Comparison of ENCODE assay signal across 19 cellular contexts in genomic region chr5:100469780-100470179, GRCh38.
DNase-seq lines count a peak whose midpoint lies in the region; ATAC-seq, FAIRE-seq and TF ChIP-seq lines count a peak whose summit lies in the region.
"Had no signal": no experiment of that assay in that cellular context is flagged by ENCODE, and none has a peak within 500 bp of the region (broad histone marks: within the 10 kb centered on the region; RNA-seq: fewer than 3 reads in every experiment).

No MANE protein-coding gene starts in this region.

- ATAC-seq in GM18517 (IDR thresholded peaks at IDR 0.05; ENCODE audit: unreplicated experiment) (peak; percentile 88), GM21423 (IDR thresholded peaks at IDR 0.05; ENCODE audit: unreplicated experiment) (peak; percentile 98), HG02981 (IDR thresholded peaks at IDR 0.05; ENCODE audit: unreplicated experiment) (peak; percentile 99), upper lobe of right lung (no peak)
- ATAC-seq: K562 had no signal

- intact Hi-C loops in upper lobe of right lung (cut with DNase I) = no loop called here

- H3K27me3 ChIP-seq in upper lobe of right lung = no peaks in the 10 kb centered on the region
- H3K27me3 ChIP-seq: BLaER1 treated with 17β-estradiol and CSF1 and Interleukin-3, amounts not matched to agents 10 nM and 100 nM had no signal

- H3K4me3 ChIP-seq in upper lobe of right lung = no peak overlapping the region
- H3K4me3 ChIP-seq: BLaER1 treated with 17β-estradiol and CSF1 and Interleukin-3, amounts not matched to agents 10 nM and 100 nM; HAP-1; K562 had no signal

- H3K9me3 ChIP-seq in upper lobe of right lung = no peaks in the 10 kb centered on the region
- H3K9me3 ChIP-seq: BLaER1 treated with 17β-estradiol and CSF1 and Interleukin-3, amounts not matched to agents 10 nM and 100 nM; HAP-1 had no signal

- no peak for FAIRE-seq in urothelium cell line (lab: Jason Lieb, UNC)
- FAIRE-seq: K562 had no signal

- no peak overlapping the region for H3K27ac ChIP-seq in upper lobe of right lung
- H3K27ac ChIP-seq: BLaER1 treated with 17β-estradiol and CSF1 and Interleukin-3, amounts not matched to agents 10 nM and 100 nM; WERI-Rb-1 had no signal

- TF ChIP-seq CTCF in upper lobe of right lung (IDR thresholded peaks at IDR 0.05) = no peak

- peak; percentile 77 for DNase-seq in MV-4-11 (lab: John Stamatoyannopoulos, UW)
- DNase-seq in activated CD8-positive, alpha-beta memory T cell treated with anti-CD3 and anti-CD28 coated beads, Interleukin-2, amount 50 U/mL, for 48 hours = no peak
- no peak for DNase-seq in AG20443 (ENCODE audit: low spot score)
- no peak for DNase-seq in urothelium cell line (ENCODE audit: low spot score)
- no peak for DNase-seq in upper lobe of right lung
- DNase-seq: anterior cingulate cortex; endodermal cell; GF-D8; head of caudate nucleus; NCI-H2081 treated with DMSO at 0.1 percent for 48 hours; posterior cingulate gyrus; stimulated activated CD4-positive, alpha-beta T cell treated with anti-CD3 and anti-CD28 coated beads, Interleukin-1b, Interleukin-23, amount 100 ng/mL, for 48 hours; WERI-Rb-1 had no signal

- H3K4me1 ChIP-seq in upper lobe of right lung = no peaks in the 10 kb centered on the region
- H3K4me1 ChIP-seq: HAP-1 had no signal

- H3K36me3 ChIP-seq in upper lobe of right lung = no peaks in the 10 kb centered on the region
- H3K36me3 ChIP-seq: BLaER1 treated with 17β-estradiol and CSF1 and Interleukin-3, amounts not matched to agents 10 nM and 100 nM; HAP-1; WERI-Rb-1 had no signal
